ENCODE assay signal across 8 cellular contexts in the genomic region with DNA sequence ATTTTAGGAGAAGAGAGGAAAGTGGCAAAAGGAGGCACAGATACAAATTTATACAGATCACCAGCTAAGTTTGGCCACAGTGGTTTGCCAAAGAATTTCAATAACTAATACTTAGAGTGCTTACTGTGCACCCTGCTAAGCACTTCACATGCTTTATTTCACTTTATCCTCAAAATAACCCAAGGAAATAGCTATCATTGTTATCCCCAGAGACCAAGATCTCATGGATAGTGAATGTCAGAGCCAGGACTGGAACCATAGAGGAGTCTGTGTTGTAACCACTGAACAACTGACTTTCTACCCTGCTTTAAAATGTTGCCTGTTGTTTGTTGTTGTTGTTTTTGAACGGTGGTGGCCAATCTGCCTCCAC. TPM values are rescaled to one million over a fixed set of nuclear protein-coding genes. Genes with fewer than 3 reads are reported as not detected.
DNase-seq lines count a peak whose midpoint lies in the region; FAIRE-seq and TF ChIP-seq lines count a peak whose summit lies in the region.

No MANE protein-coding gene starts in this region.

- intact Hi-C loops in esophagus muscularis mucosa (cut with DNase I) (loop anchor here (5.0 kb wide), 2 partner anchors 54 to 56 kb away; a partner anchor contains a TSS), prostate gland (cut with DNase I) (loop anchor here (1.0 kb wide), 1 partner anchor 55 kb away; no protein-coding TSS in a partner anchor)

- no peak for TF ChIP-seq EP300 in esophagus muscularis mucosa (IDR thresholded peaks at IDR 0.05)

- POLR2A ChIA-PET in RWPE1 (lab: Yijun Ruan, JAX; ENCODE audit: low non-redundant PET), result no interaction called here

- no peak for TF ChIP-seq CTCF in DOHH2 (IDR thresholded peaks at IDR 0.05; ENCODE audit: low read depth, low read length, poor library complexity, severe bottlenecking)
- no peak for TF ChIP-seq CTCF in RWPE1 (conservative IDR thresholded peaks at IDR 0.05; ENCODE audit: low read depth)
- no peak for TF ChIP-seq CTCF in esophagus muscularis mucosa (IDR thresholded peaks at IDR 0.05)
- TF ChIP-seq CTCF in prostate gland (IDR thresholded peaks at IDR 0.05), result no peak

- H3K27ac ChIP-seq in DOHH2 (ENCODE audit: low read depth, low read length), result no peak overlapping the region
- peak overlapping the region; percentile 94 for H3K27ac ChIP-seq in RWPE1
- peak overlapping the region; percentile 87 to 97 (median 97) for H3K27ac ChIP-seq in esophagus muscularis mucosa (replicated peaks in 1 of 4)
- peak overlapping the region; percentile 95 to 96 for H3K27ac ChIP-seq in prostate gland

- H3K9me2 ChIP-seq in DOHH2 (replicated peaks; ENCODE audit: control insufficient read depth, low read length), result no peaks in the 10 kb centered on the region

- no peaks in the 10 kb centered on the region for H3K79me2 ChIP-seq in DOHH2 (ENCODE audit: control insufficient read depth, low read length)

- H3K27me3 ChIP-seq in DOHH2 (ENCODE audit: control insufficient read depth, low read length) (no peaks in the 10 kb centered on the region), esophagus muscularis mucosa (no peaks in the 10 kb centered on the region), prostate gland (replicated peaks; ENCODE audit: insufficient read depth) (no peaks in the 10 kb centered on the region)

- TF ChIP-seq POLR2A in esophagus muscularis mucosa (IDR thresholded peaks at IDR 0.05; ENCODE audit: low read depth), result no peak
- no peak for TF ChIP-seq POLR2A in prostate gland (IDR thresholded peaks at IDR 0.05)
- no peak for TF ChIP-seq POLR2A in GM12892 (IDR thresholded peaks at IDR 0.05; ENCODE audit: low read depth, low read length)

- WGBS in esophagus muscularis mucosa, result 5% methylated on average over 1 of the region's 1 CpG
- WGBS in prostate gland, result 5% methylated on average over 1 of the region's 1 CpG

- 0 out of 2 replicates have a peak overlapping the region, but pooled peaks have one; percentile 87 for H3K4me3 ChIP-seq in DOHH2 (ENCODE audit: low read length)
- peak overlapping the region; percentile 83 to 97 (median 94) for H3K4me3 ChIP-seq in esophagus muscularis mucosa
- H3K4me3 ChIP-seq in prostate gland, result peak overlapping the region in 1 of 2 donors; percentile 93

- H3K36me3 ChIP-seq in DOHH2 (ENCODE audit: control insufficient read depth, low read length) (no peaks in the 10 kb centered on the region), esophagus muscularis mucosa (peaks cover 0 to 4% (median 0%) of the 10 kb centered on the region in 4 donors), prostate gland (no peaks in the 10 kb centered on the region)

- H3K4me2 ChIP-seq in DOHH2 (ENCODE audit: low read length), result peak overlapping the region; percentile 99

- no peak for FAIRE-seq in GM12892 (lab: Jason Lieb, UNC)

- no peaks in the 10 kb centered on the region for H4K20me1 ChIP-seq in DOHH2 (ENCODE audit: control insufficient read depth, insufficient read depth, low read depth, low read length)

- no peaks in the 10 kb centered on the region for H3K9me3 ChIP-seq in DOHH2 (ENCODE audit: control insufficient read depth, insufficient read depth, low read length)
- H3K9me3 ChIP-seq in esophagus muscularis mucosa, result no peaks in the 10 kb centered on the region
- no peaks in the 10 kb centered on the region for H3K9me3 ChIP-seq in prostate gland

- no peaks in the 10 kb centered on the region for H3F3A ChIP-seq in DOHH2 (ENCODE audit: control insufficient read depth, insufficient read depth)

- no peak for DNase-seq in RWPE1 (ENCODE audit: low spot score)
- DNase-seq in esophagus muscularis mucosa (ENCODE audit: extremely low spot score), result no peak
- DNase-seq in prostate gland (ENCODE audit: low spot score), result no peak
- no peak for DNase-seq in NCI-H1105 treated with DMSO at 0.1 percent for 48 hours (lab: John Stamatoyannopoulos, UW)
- DNase-seq in AML-193 (lab: John Stamatoyannopoulos, UW), result no peak
- no peak for DNase-seq in GM12892 (ENCODE audit: insufficient read length)
- no peak for DNase-seq in DMS153 treated with DMSO at 0.1 percent for 48 hours (lab: John Stamatoyannopoulos, UW; ENCODE audit: unreplicated experiment)

- H3K4me1 ChIP-seq in DOHH2 (ENCODE audit: control insufficient read depth, low read length) (peaks cover 30% of the 10 kb centered on the region), esophagus muscularis mucosa (peaks cover 35 to 53% (median 47%) of the 10 kb centered on the region in 4 donors), prostate gland (replicated peaks) (no peaks in the 10 kb centered on the region)

- CTCF ChIA-PET in RWPE1 (lab: Yijun Ruan, JAX), result interaction anchor here (0.7 to 1.2 kb wide), 2 partner anchors 36 to 49 kb away, joined by 3 to 5 read pairs; no protein-coding TSS in a partner anchor

RNA-seq across cellular contexts. Expression of a gene that starts 1.3 kb away (rescaled TPM):
- total RNA-seq in esophagus muscularis mucosa (10 to 100 TPM; 32.1 to 52.3 (median 39.5) TPM), prostate gland (10 to 100 TPM; 20.0 to 30.6 TPM)
- 1.8 TPM for polyA plus RNA-seq in GM12892 (2012; ENCODE audit: missing spikeins)

RNA-seq across cellular contexts. Expression of a gene that starts 53.4 kb away (rescaled TPM):
- total RNA-seq in esophagus muscularis mucosa (10 to 100 TPM; 28.7 to 51.6 (median 38.8) TPM), prostate gland (10 to 100 TPM; 56.1 to 91.7 TPM)
- polyA plus RNA-seq in GM12892 (2012; ENCODE audit: missing spikeins), result 7.0 TPM

RNA-seq across cellular contexts. Expression of a gene that starts 56.3 kb away (rescaled TPM):
- total RNA-seq in esophagus muscularis mucosa, result 1 to 10 TPM; 4.2 to 6.1 (median 5.3) TPM
- 1 to 10 TPM; 8.6 to 9.5 TPM for total RNA-seq in prostate gland
- polyA plus RNA-seq in GM12892 (2012; ENCODE audit: missing spikeins), result 2.1 TPM
